1 cellular context compared by ENCODE assay signal in genomic region chr21:39340687-39341086, GRCh38.
TF ChIP-seq lines count a peak whose summit lies in the region.

No MANE protein-coding gene starts in this region.

TF ChIP-seq in K562, 482 proteins besides CTCF, POLR2A, EP300 and RAD21:
- no peak for TF ChIP-seq RBM17 (IDR thresholded peaks at IDR 0.05; ENCODE audit: borderline replicate concordance, low read depth, low read length)
- TF ChIP-seq ZNF655 (CRISPR knock-in tag; IDR thresholded peaks at IDR 0.05): no peak
- 0 out of 2 replicates have a peak, but pooled peaks have one; percentile 16 for TF ChIP-seq CHCHD3 (CRISPR knock-in tag; IDR thresholded peaks at IDR 0.05)
- TF ChIP-seq MIER1 (IDR thresholded peaks at IDR 0.05; ENCODE audit: low read depth): no peak
- TF ChIP-seq NFE2L1 (tag; IDR thresholded peaks at IDR 0.05; ENCODE audit: borderline replicate concordance, low read depth): no peak
- TF ChIP-seq POLR2G (IDR thresholded peaks at IDR 0.05; ENCODE audit: low read depth, low read length): 0 out of 2 replicates have a peak, but pooled peaks have one; percentile 37
- TF ChIP-seq GATA2 (CRISPR knock-in tag; IDR thresholded peaks at IDR 0.05): no peak
- 0 out of 2 replicates have a peak, but pooled peaks have one; percentile 38 for TF ChIP-seq POLR2AphosphoS2 (IDR thresholded peaks at IDR 0.05; ENCODE audit: low read length)
- TF ChIP-seq MXD1 (CRISPR knock-in tag; IDR thresholded peaks at IDR 0.05; ENCODE audit: borderline replicate concordance, poor library complexity, severe bottlenecking): no peak
